22 cellular contexts compared by ENCODE assay signal in the genomic region with DNA sequence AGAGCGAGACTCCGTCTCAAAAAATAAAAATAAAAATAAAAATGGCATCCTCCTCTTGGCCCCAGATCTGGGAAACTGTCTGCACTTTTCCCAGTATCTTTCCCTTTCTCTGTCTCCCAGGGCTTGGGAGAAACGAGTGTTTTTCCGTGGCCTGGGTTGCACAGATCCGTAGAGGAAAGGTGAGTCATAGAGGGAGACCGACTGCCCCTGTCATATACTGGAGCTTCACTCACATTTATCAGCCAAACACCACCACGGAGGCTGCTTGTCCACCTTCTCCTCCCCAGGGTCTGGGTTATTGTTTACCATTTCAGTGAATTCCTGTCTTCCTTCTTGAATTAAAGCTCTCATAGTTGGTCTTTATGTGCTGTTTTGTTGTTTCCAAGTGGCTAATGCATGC. TPM values are rescaled to one million over a fixed set of nuclear protein-coding genes. Genes with fewer than 3 reads are reported as not detected.
DNase-seq lines count a peak whose midpoint lies in the region; ATAC-seq, FAIRE-seq and TF ChIP-seq lines count a peak whose summit lies in the region.
"Had no signal": no experiment of that assay in that cellular context is flagged by ENCODE, and none has a peak within 500 bp of the region (broad histone marks: within the 10 kb centered on the region; RNA-seq: fewer than 3 reads in every experiment).

No MANE protein-coding gene starts in this region.

- no TSS peak for BruUV-seq in HepG2 (replicated peaks; lab: Mats Ljungman, UMichigan)

- CTCF ChIA-PET in HepG2 (lab: Yijun Ruan, JAX; ENCODE audit: low intra/inter-chr PET ratio, low total read pairs) = no interaction called here
- CTCF ChIA-PET in activated CD4-positive, alpha-beta memory T cell treated with anti-CD3 and anti-CD28 coated beads for 36 hours (lab: Charles Lee) = no interaction called here

- in situ Hi-C loops in HepG2 (cut with HindIII; ENCODE audit: extremely low pct_ligation_motif_present, low pct_unique_long_range_greater_than_20kb) = no loop called here

- H3K9me3 Mint-ChIP-seq in activated CD4-positive, alpha-beta memory T cell treated with anti-CD3 and anti-CD28 coated beads for 36 hours = no peaks in the 10 kb centered on the region
- H3K9me3 Mint-ChIP-seq: CD8-positive, alpha-beta T cell; naive B cell; stimulated activated memory B cell treated with anti-CD40 and anti-IgM and Interleukin-4, amounts not matched to agents 10 μg/mL and 1 μg/mL and 100 μg/mL, for 72 hours had no signal

- no peak overlapping the region for H3K27ac Mint-ChIP-seq in activated CD4-positive, alpha-beta memory T cell treated with anti-CD3 and anti-CD28 coated beads for 36 hours
- H3K27ac Mint-ChIP-seq: activated CD4-positive, alpha-beta T cell treated with anti-CD3 and anti-CD28 coated beads for 36 hours; CD8-positive, alpha-beta T cell; naive B cell; stimulated activated memory B cell treated with anti-CD40 and anti-IgM and Interleukin-4, amounts not matched to agents 10 μg/mL and 1 μg/mL and 100 μg/mL, for 72 hours had no signal

- POLR2A ChIA-PET in HepG2 (lab: Yijun Ruan, JAX) = interaction anchor here (1.1 kb wide), 1 partner anchor 32 kb away, joined by 5 read pairs; a partner anchor contains a TSS
- POLR2A ChIA-PET in activated CD4-positive, alpha-beta memory T cell treated with anti-CD3 and anti-CD28 coated beads for 36 hours (lab: Charles Lee) = no interaction called here

- intact Hi-C loops in HepG2 (cut with micrococcal nuclease; ENCODE audit: unreplicated experiment) = no loop called here
- intact Hi-C loops in activated CD4-positive, alpha-beta memory T cell treated with anti-CD3 and anti-CD28 coated beads for 36 hours (cut with micrococcal nuclease) = no loop called here

- no peaks in the 10 kb centered on the region for H3K36me3 ChIP-seq in HepG2 (replicated peaks in 1 of 2; ENCODE audit: control insufficient read depth in 1 of 2, insufficient read depth in 2 of 2, low read length in 2 of 2)
- H3K36me3 ChIP-seq: pancreas, thoracic aorta had no signal

- H3K79me2 ChIP-seq in HepG2 (ENCODE audit: insufficient read depth, low read length) = no peaks in the 10 kb centered on the region

- no peak overlapping the region for H3K9ac ChIP-seq in HepG2 (ENCODE audit: insufficient read depth, low read depth, low read length)

- no peaks in the 10 kb centered on the region for H3K9me3 ChIP-seq in HepG2 (ENCODE audit: low read length)
- H3K9me3 ChIP-seq: pancreas, thoracic aorta had no signal

- H2AFZ ChIP-seq in HepG2 (ENCODE audit: low read length) = peak overlapping the region; percentile 82

- no peak overlapping the region for H3K27ac ChIP-seq in HepG2 (ENCODE audit: extremely low read length, insufficient read depth, low read length)
- H3K27ac ChIP-seq: pancreas, thoracic aorta had no signal

- peak; percentile 85 for ATAC-seq in HepG2
- ATAC-seq: activated CD4-positive, alpha-beta T cell treated with anti-CD3 and anti-CD28 coated beads for 36 hours; CD8-positive, alpha-beta T cell; esophagus mucosa; pancreas; sciatic nerve; stimulated activated memory B cell treated with anti-CD40 and anti-IgM and Interleukin-4, amounts not matched to agents 10 μg/mL and 1 μg/mL and 100 μg/mL, for 72 hours had no signal

- peaks cover 7% of the 10 kb centered on the region for H3K27me3 Mint-ChIP-seq in activated CD4-positive, alpha-beta memory T cell treated with anti-CD3 and anti-CD28 coated beads for 36 hours

- H3K27me3 ChIP-seq in HepG2 (ENCODE audit: control insufficient read depth in 1 of 2, insufficient read depth in 2 of 2, low read length in 2 of 2) = no peaks in the 10 kb centered on the region
- H3K27me3 ChIP-seq: pancreas had no signal

- peaks cover 26% of the 10 kb centered on the region for H3K4me1 ChIP-seq in HepG2 (ENCODE audit: insufficient read depth, low read length)
- H3K4me1 ChIP-seq: pancreas had no signal

- no peaks in the 10 kb centered on the region for H3K36me3 Mint-ChIP-seq in activated CD4-positive, alpha-beta memory T cell treated with anti-CD3 and anti-CD28 coated beads for 36 hours
- H3K36me3 Mint-ChIP-seq: CD8-positive, alpha-beta T cell; naive B cell; stimulated activated memory B cell treated with anti-CD40 and anti-IgM and Interleukin-4, amounts not matched to agents 10 μg/mL and 1 μg/mL and 100 μg/mL, for 72 hours had no signal

- TF ChIP-seq EP300 in HepG2 (IDR thresholded peaks at IDR 0.05; ENCODE audit: low read depth in 2 of 2, low read length in 2 of 2) (no peak), HepG2 (CRISPR knock-in tag; IDR thresholded peaks at IDR 0.05; ENCODE audit: borderline replicate concordance) (no peak)

- TF ChIP-seq CTCF in HepG2 (CRISPR knock-in tag; IDR thresholded peaks at IDR 0.05) = no peak

- no peaks in the 10 kb centered on the region for H4K20me1 ChIP-seq in HepG2 (ENCODE audit: insufficient read depth, low read length)

- no peak overlapping the region for H3K4me3 Mint-ChIP-seq in activated CD4-positive, alpha-beta memory T cell treated with anti-CD3 and anti-CD28 coated beads for 36 hours
- H3K4me3 Mint-ChIP-seq: activated CD4-positive, alpha-beta T cell treated with anti-CD3 and anti-CD28 coated beads for 36 hours; CD8-positive, alpha-beta T cell; naive B cell; stimulated activated memory B cell treated with anti-CD40 and anti-IgM and Interleukin-4, amounts not matched to agents 10 μg/mL and 1 μg/mL and 100 μg/mL, for 72 hours had no signal

- peak overlapping the region in 1 of 3 experiments; percentile 43; a peak in 2 of 6 replicates for H3K4me3 ChIP-seq in HepG2 (replicated peaks in 1 of 3; ENCODE audit: insufficient read depth in 1 of 3, low read depth in 2 of 3, low read length in 3 of 3)
- H3K4me3 ChIP-seq: lung, pancreas, thoracic aorta had no signal

- no peak for TF ChIP-seq RAD21 in HepG2 (CRISPR knock-in tag; IDR thresholded peaks at IDR 0.05)

- H3K4me1 Mint-ChIP-seq in activated CD4-positive, alpha-beta memory T cell treated with anti-CD3 and anti-CD28 coated beads for 36 hours (ENCODE audit: low read depth) = no peaks in the 10 kb centered on the region
- H3K4me1 Mint-ChIP-seq: activated CD4-positive, alpha-beta T cell treated with anti-CD3 and anti-CD28 coated beads for 36 hours; naive B cell had no signal

- no peak for TF ChIP-seq POLR2A in HepG2 (IDR thresholded peaks at IDR 0.05; ENCODE audit: insufficient read depth in 1 of 2, low read depth in 2 of 2, low read length in 2 of 2)

- peak; percentile 20 for DNase-seq in AG20443 (ENCODE audit: low spot score)
- peak; percentile 52 for DNase-seq in HTR-8/SVneo (ENCODE audit: insufficient read length, low spot score)
- DNase-seq in astrocyte of the hippocampus (ENCODE audit: low read depth, low spot score) = peak; percentile 12
- peak; percentile 61 for DNase-seq in HepG2 (ENCODE audit: low spot score)
- DNase-seq in NCI-H2107 treated with DMSO at 0.1 percent for 48 hours (lab: John Stamatoyannopoulos, UW; ENCODE audit: unreplicated experiment) = no peak
- DNase-seq in activated CD4-positive, alpha-beta memory T cell treated with anti-CD3 and anti-CD28 coated beads for 36 hours = no peak
- DNase-seq in activated CD8-positive, alpha-beta memory T cell treated with anti-CD3 and anti-CD28 coated beads, Interleukin-2, amount 50 U/mL, for 4 hours = no peak
- DNase-seq in activated CD4-positive, alpha-beta T cell treated with anti-CD3 and anti-CD28 coated beads for 1 hour = no peak
- DNase-seq: activated CD4-positive, alpha-beta T cell treated with anti-CD3 and anti-CD28 coated beads for 36 hours; activated gamma-delta T cell; caudate nucleus; CD8-positive, alpha-beta T cell; DMS79; naive B cell; NCI-H1694 treated with DMSO at 0.1 percent for 48 hours; NCI-H345; pancreas had no signal

- WGBS in HepG2 (ENCODE audit: low lambda C conversion rate) = 17% methylated on average over 7 of the region's 7 CpGs

- FAIRE-seq in HTR-8/SVneo (lab: Jason Lieb, UNC) (no peak), HepG2 (lab: Jason Lieb, UNC) (no peak)
- FAIRE-seq: pancreas had no signal

- H3K4me2 ChIP-seq in HepG2 (ENCODE audit: low read depth, low read length) = peak overlapping the region; percentile 72

TF ChIP-seq in HepG2, 621 proteins besides CTCF, POLR2A, EP300 and RAD21 (continues in another document):
- TF ChIP-seq ZNF121 (CRISPR knock-in tag; IDR thresholded peaks at IDR 0.05) = peak; percentile 44; the same call in 1 of the 2 replicates
- peak; percentile 29; the same call in 1 of the 2 replicates for TF ChIP-seq SAP130 (CRISPR knock-in tag; IDR thresholded peaks at IDR 0.05; ENCODE audit: low read depth)
- TF ChIP-seq, protein P1, sequence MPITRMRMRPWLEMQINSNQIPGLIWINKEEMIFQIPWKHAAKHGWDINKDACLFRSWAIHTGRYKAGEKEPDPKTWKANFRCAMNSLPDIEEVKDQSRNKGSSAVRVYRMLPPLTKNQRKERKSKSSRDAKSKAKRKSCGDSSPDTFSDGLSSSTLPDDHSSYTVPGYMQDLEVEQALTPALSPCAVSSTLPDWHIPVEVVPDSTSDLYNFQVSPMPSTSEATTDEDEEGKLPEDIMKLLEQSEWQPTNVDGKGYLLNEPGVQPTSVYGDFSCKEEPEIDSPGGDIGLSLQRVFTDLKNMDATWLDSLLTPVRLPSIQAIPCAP (CRISPR knock-in tag; IDR thresholded peaks at IDR 0.05; ENCODE audit: low read depth) = no peak

RNA-seq across cellular contexts. Expression of a gene that starts 31.9 kb away (rescaled TPM):
- 213 and 316 TPM in 2 replicates for total RNA-seq in HepG2 (2016; rRNA removed; fragmentation: Illumina TruSeq; extraction: Trizol)
- 51.0 and 51.7 TPM in 2 replicates for total RNA-seq in HepG2 (2016; cell fraction: cytosol; rRNA removed; fragmentation: Illumina TruSeq; extraction: Trizol; ENCODE audit: low read depth)
- total RNA-seq in HepG2 (2016; cell fraction: insoluble cytoplasmic fraction; rRNA removed; fragmentation: Illumina TruSeq; extraction: Trizol) = 208 and 329 TPM in 2 replicates
- 97.8 and 98.8 TPM in 2 replicates for total RNA-seq in HepG2 (2016; cell fraction: membrane; rRNA removed; fragmentation: Illumina TruSeq; extraction: Trizol)
- 76.0 and 84.1 TPM in 2 replicates for total RNA-seq in HepG2 (2016; cell fraction: nucleus; rRNA removed; fragmentation: Illumina TruSeq; extraction: Trizol)
- polyA plus RNA-seq in HepG2 (2011; rRNA removed) = 102 and 126 TPM in 2 replicates
- 63.0 and 92.8 TPM in 2 replicates for polyA plus RNA-seq in HepG2 (2011; cell fraction: cytosol; rRNA removed)
- polyA plus RNA-seq in HepG2 (2011; cell fraction: nucleus; rRNA removed) = 22.9 and 30.3 TPM in 2 replicates
- 143 and 178 TPM in 2 replicates for polyA plus RNA-seq in HepG2 (2012)
- 36.0 and 36.2 TPM in 2 replicates for polyA plus RNA-seq in HepG2 (2016; cell fraction: cytosol; fragmentation: Illumina TruSeq; extraction: Trizol; ENCODE audit: low read depth)
- polyA plus RNA-seq in HepG2 (2016; cell fraction: insoluble cytoplasmic fraction; fragmentation: Illumina TruSeq; extraction: Trizol; ENCODE audit: low read depth) = 299 and 317 TPM in 2 replicates
- 66.5 and 67.3 TPM in 2 replicates for polyA plus RNA-seq in HepG2 (2016; cell fraction: membrane; fragmentation: Illumina TruSeq; extraction: Trizol; ENCODE audit: low read depth)
- polyA plus RNA-seq in HepG2 (2016; cell fraction: nucleus; fragmentation: Illumina TruSeq; extraction: Trizol; ENCODE audit: insufficient read depth, low read depth) = 111 and 114 TPM in 2 replicates
- polyA minus RNA-seq in HepG2 (2011; rRNA and poly(A)+ RNA removed; ENCODE audit: low replicate concordance) = 27.1 and 39.1 TPM in 2 replicates
- 55.0 and 56.6 TPM in 2 replicates for polyA minus RNA-seq in HepG2 (2011; cell fraction: cytosol; rRNA and poly(A)+ RNA removed)
- 34.4 and 37.0 TPM in 2 replicates for polyA minus RNA-seq in HepG2 (2011; cell fraction: nucleus; rRNA and poly(A)+ RNA removed)
- 100 to 1,000 TPM; 151 to 155 TPM for total RNA-seq in activated CD4-positive, alpha-beta memory T cell treated with anti-CD3 and anti-CD28 coated beads for 36 hours

Comparison
In these comparisons a context has a peak if more than half of its experiments do, and no peak if none do; other contexts are left out.
1. DNase-seq: peak in AG20443 (single experiment), HTR-8/SVneo (single experiment), astrocyte of the hippocampus (single experiment) and HepG2 (single experiment); none in NCI-H2107 treated with DMSO at 0.1 percent for 48 hours (single experiment), activated CD4-positive, alpha-beta memory T cell treated with anti-CD3 and anti-CD28 coated beads for 36 hours (single experiment), activated CD8-positive, alpha-beta memory T cell treated with anti-CD3 and anti-CD28 coated beads, Interleukin-2, amount 50 U/mL, for 4 hours (single experiment) and activated CD4-positive, alpha-beta T cell treated with anti-CD3 and anti-CD28 coated beads for 1 hour (single experiment).